ENCODE assay signal across 2 cellular contexts in the genomic region with DNA sequence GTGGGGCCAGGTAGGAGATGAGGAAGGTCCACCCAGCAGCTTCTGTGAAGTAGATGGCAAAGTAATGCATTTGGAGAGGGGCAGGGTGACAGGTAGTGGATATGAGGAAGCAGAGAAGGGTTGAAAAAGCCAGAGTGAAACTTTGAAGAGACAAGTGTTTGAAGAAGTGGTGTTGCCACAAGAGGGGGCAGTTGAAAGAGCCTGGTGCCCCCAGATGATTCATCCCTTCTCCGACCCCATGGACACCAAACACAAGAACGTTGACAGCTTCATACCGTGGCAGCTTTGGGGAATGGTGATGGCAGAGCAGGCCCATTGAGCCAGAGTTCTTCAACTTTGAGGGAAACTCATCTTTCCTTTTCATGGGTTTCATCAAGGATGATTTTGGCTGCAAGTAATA.
TF ChIP-seq lines count a peak whose summit lies in the region.

No MANE protein-coding gene starts in this region.

TF ChIP-seq in A549, 52 proteins besides CTCF, POLR2A, EP300 and RAD21:
- TF ChIP-seq NPAS2 (CRISPR knock-in tag; IDR thresholded peaks at IDR 0.05; ENCODE audit: borderline replicate concordance): no peak
- TF ChIP-seq FOSB (CRISPR knock-in tag; IDR thresholded peaks at IDR 0.05): no peak
- TF ChIP-seq FOSL2 (IDR thresholded peaks at IDR 0.05): no peak
- TF ChIP-seq FOSL2 (CRISPR knock-in tag; IDR thresholded peaks at IDR 0.05): peak; percentile 44
- no peak for TF ChIP-seq BHLHE40 (IDR thresholded peaks at IDR 0.05; ENCODE audit: low read depth, low read length)

TF ChIP-seq in GM12878, 131 proteins besides CTCF, POLR2A, EP300 and RAD21:
- TF ChIP-seq, protein P1, sequence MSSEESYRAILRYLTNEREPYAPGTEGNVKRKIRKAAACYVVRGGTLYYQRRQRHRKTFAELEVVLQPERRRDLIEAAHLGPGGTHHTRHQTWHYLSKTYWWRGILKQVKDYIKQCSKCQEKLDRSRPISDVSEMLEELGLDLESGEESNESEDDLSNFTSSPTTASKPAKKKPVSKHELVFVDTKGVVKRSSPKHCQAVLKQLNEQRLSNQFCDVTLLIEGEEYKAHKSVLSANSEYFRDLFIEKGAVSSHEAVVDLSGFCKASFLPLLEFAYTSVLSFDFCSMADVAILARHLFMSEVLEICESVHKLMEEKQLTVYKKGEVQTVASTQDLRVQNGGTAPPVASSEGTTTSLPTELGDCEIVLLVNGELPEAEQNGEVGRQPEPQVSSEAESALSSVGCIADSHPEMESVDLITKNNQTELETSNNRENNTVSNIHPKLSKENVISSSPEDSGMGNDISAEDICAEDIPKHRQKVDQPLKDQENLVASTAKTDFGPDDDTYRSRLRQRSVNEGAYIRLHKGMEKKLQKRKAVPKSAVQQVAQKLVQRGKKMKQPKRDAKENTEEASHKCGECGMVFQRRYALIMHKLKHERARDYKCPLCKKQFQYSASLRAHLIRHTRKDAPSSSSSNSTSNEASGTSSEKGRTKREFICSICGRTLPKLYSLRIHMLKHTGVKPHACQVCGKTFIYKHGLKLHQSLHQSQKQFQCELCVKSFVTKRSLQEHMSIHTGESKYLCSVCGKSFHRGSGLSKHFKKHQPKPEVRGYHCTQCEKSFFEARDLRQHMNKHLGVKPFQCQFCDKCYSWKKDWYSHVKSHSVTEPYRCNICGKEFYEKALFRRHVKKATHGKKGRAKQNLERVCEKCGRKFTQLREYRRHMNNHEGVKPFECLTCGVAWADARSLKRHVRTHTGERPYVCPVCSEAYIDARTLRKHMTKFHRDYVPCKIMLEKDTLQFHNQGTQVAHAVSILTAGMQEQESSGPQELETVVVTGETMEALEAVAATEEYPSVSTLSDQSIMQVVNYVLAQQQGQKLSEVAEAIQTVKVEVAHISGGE (CRISPR knock-in tag; IDR thresholded peaks at IDR 0.05): no peak
